1 cellular context compared by ENCODE assay signal in genomic region chr1:154607748-154608521, GRCh38.
TF ChIP-seq lines count a peak whose summit lies in the region.

Gene ADAR (minus strand): TSS chr1:154608186. CDS start chr1:154608006, 180 bp downstream.

TF ChIP-seq in HEK293, 187 proteins besides CTCF, POLR2A, EP300 and RAD21 (continued from another document and continues in another):
- TF ChIP-seq HOXD13 (CRISPR knock-in tag; IDR thresholded peaks at IDR 0.05; ENCODE audit: borderline replicate concordance) (no peak), ZNF571 (tag by site-specific recombination; IDR thresholded peaks at IDR 0.05) (no peak), ZNF626 (tag by site-specific recombination; IDR thresholded peaks at IDR 0.05) (no peak), ZNF785 (tag by site-specific recombination; IDR thresholded peaks at IDR 0.05) (no peak), ZNF521 (tag by site-specific recombination; IDR thresholded peaks at IDR 0.05) (no peak), ZNF501 (tag by site-specific recombination; IDR thresholded peaks at IDR 0.05) (no peak; the same call in none of the 2 replicates), ZNF544 (tag by site-specific recombination; IDR thresholded peaks at IDR 0.05) (no peak), HOXA7 (CRISPR knock-in tag; IDR thresholded peaks at IDR 0.05; ENCODE audit: borderline replicate concordance) (no peak), KLF8 (tag by site-specific recombination; IDR thresholded peaks at IDR 0.05) (no peak), ZNF324 (tag by site-specific recombination; IDR thresholded peaks at IDR 0.05) (peak; percentile 87), OSR2 (tag by site-specific recombination; IDR thresholded peaks at IDR 0.05) (no peak), ZNF747 (tag by site-specific recombination; IDR thresholded peaks at IDR 0.05) (no peak), GFI1B (tag by site-specific recombination; IDR thresholded peaks at IDR 0.05) (0 out of 2 replicates have a peak, but pooled peaks have one; percentile 35), ZNF660 (tag by site-specific recombination; IDR thresholded peaks at IDR 0.05) (peak; percentile 90), ZNF335 (tag by site-specific recombination; conservative IDR thresholded peaks at IDR 0.05) (peak; percentile 90), ZNF26 (tag by site-specific recombination; IDR thresholded peaks at IDR 0.05) (no peak), ZNF23 (tag by site-specific recombination; IDR thresholded peaks at IDR 0.05; ENCODE audit: borderline replicate concordance) (no peak), ZFP3 (tag by site-specific recombination; IDR thresholded peaks at IDR 0.05; ENCODE audit: low read depth) (no peak), PBX3 (CRISPR knock-in tag; IDR thresholded peaks at IDR 0.05) (no peak), ZBTB26 (tag by site-specific recombination; optimal IDR thresholded peaks at IDR 0.05) (peak; percentile 68), ZEB2 (tag by site-specific recombination; IDR thresholded peaks at IDR 0.05) (peak; percentile 66), TSHZ1 (tag by site-specific recombination; IDR thresholded peaks at IDR 0.05; ENCODE audit: borderline replicate concordance) (no peak), ZNF510 (tag by site-specific recombination; IDR thresholded peaks at IDR 0.05; ENCODE audit: insufficient replicate concordance) (no peak), MEIS1 (CRISPR knock-in tag; IDR thresholded peaks at IDR 0.05; ENCODE audit: borderline replicate concordance) (no peak), PRDM2 (tag by site-specific recombination; IDR thresholded peaks at IDR 0.05; ENCODE audit: borderline replicate concordance) (no peak), ZNF792 (tag by site-specific recombination; IDR thresholded peaks at IDR 0.05) (no peak), ZNF555 (tag by site-specific recombination; conservative IDR thresholded peaks at IDR 0.05) (no peak), TRIM28 (IDR thresholded peaks at IDR 0.05; ENCODE audit: borderline replicate concordance, low read length) (0 out of 2 replicates have a peak, but pooled peaks have one; percentile 56), ZIC2 (tag by site-specific recombination; IDR thresholded peaks at IDR 0.05) (peak; percentile 34), ZFP41 (tag by site-specific recombination; IDR thresholded peaks at IDR 0.05; ENCODE audit: borderline replicate concordance) (no peak), ZBTB7A (tag by site-specific recombination; IDR thresholded peaks at IDR 0.05; ENCODE audit: low read depth) (no peak), ZBTB10 (tag by site-specific recombination; IDR thresholded peaks at IDR 0.05) (peak; percentile 44; the same call in 1 of the 2 replicates), ZNF580 (tag by site-specific recombination; IDR thresholded peaks at IDR 0.05) (peak; percentile 59), ZNF830 (tag by site-specific recombination; IDR thresholded peaks at IDR 0.05; ENCODE audit: low read depth) (no peak), ZNF423 (tag by site-specific recombination; IDR thresholded peaks at IDR 0.05) (no peak), ZSCAN5A (tag by site-specific recombination; IDR thresholded peaks at IDR 0.05) (no peak), ZNF664 (tag by site-specific recombination; IDR thresholded peaks at IDR 0.05) (no peak), ZNF114 (tag by site-specific recombination; IDR thresholded peaks at IDR 0.05) (no peak), GLIS2 (tag by site-specific recombination; IDR thresholded peaks at IDR 0.05) (no peak), ZNF654 (tag by site-specific recombination; IDR thresholded peaks at IDR 0.05; ENCODE audit: low read depth) (no peak), ZNF155 (tag by site-specific recombination; IDR thresholded peaks at IDR 0.05) (no peak), SP7 (tag by site-specific recombination; IDR thresholded peaks at IDR 0.05) (peak; percentile 40; the same call in 1 of the 2 replicates)
